Comparison of ENCODE assay signal across 1 cellular context in genomic region chr10:110872145-110872983, GRCh38.
TF ChIP-seq lines count a peak whose summit lies in the region.

No MANE protein-coding gene starts in this region.

TF ChIP-seq in H1, 55 proteins besides CTCF, POLR2A, EP300 and RAD21 (continued from another document):
- TF ChIP-seq, protein P1, sequence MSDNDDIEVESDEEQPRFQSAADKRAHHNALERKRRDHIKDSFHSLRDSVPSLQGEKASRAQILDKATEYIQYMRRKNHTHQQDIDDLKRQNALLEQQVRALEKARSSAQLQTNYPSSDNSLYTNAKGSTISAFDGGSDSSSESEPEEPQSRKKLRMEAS (IDR thresholded peaks at IDR 0.05): peak; percentile 88
- TF ChIP-seq EGR1 (IDR thresholded peaks at IDR 0.05; ENCODE audit: borderline replicate concordance, low read depth, low read length) (no peak), TAF1 (IDR thresholded peaks at IDR 0.05; ENCODE audit: low read depth, low read length) (peak; percentile 70), SUZ12 (IDR thresholded peaks at IDR 0.05; ENCODE audit: low read length) (no peak), CREB1 (IDR thresholded peaks at IDR 0.05) (no peak; the same call in 1 of the 2 replicates), ATF2 (IDR thresholded peaks at IDR 0.05; ENCODE audit: low read length) (no peak), TEAD4 (IDR thresholded peaks at IDR 0.05; ENCODE audit: low read depth, low read length) (no peak), CEBPB (IDR thresholded peaks at IDR 0.05; ENCODE audit: low read depth, low read length) (peak; percentile 52; the same call in 1 of the 2 replicates), CBX8 (IDR thresholded peaks at IDR 0.05; ENCODE audit: borderline replicate concordance, low read depth, low read length) (no peak), SIN3A (conservative IDR thresholded peaks at IDR 0.05 in 1 of 2, IDR thresholded peaks at IDR 0.05 in 1 of 2; ENCODE audit: low read depth in 1 of 2, low read length in 2 of 2) (0 out of 4 replicates have a peak, but pooled peaks of 1 of the 2 experiments have one; percentile 38), PHF8 (conservative IDR thresholded peaks at IDR 0.05; ENCODE audit: low read depth, low read length) (0 out of 2 replicates have a peak, but pooled peaks have one; percentile 22), JUN (IDR thresholded peaks at IDR 0.05; ENCODE audit: low read depth, low read length) (no peak), TAF7 (optimal IDR thresholded peaks at IDR 0.05; ENCODE audit: borderline replicate concordance, low read depth, low read length) (peak; percentile 55)
